Comparison of ENCODE assay signal across 1 cellular context in the genomic region with DNA sequence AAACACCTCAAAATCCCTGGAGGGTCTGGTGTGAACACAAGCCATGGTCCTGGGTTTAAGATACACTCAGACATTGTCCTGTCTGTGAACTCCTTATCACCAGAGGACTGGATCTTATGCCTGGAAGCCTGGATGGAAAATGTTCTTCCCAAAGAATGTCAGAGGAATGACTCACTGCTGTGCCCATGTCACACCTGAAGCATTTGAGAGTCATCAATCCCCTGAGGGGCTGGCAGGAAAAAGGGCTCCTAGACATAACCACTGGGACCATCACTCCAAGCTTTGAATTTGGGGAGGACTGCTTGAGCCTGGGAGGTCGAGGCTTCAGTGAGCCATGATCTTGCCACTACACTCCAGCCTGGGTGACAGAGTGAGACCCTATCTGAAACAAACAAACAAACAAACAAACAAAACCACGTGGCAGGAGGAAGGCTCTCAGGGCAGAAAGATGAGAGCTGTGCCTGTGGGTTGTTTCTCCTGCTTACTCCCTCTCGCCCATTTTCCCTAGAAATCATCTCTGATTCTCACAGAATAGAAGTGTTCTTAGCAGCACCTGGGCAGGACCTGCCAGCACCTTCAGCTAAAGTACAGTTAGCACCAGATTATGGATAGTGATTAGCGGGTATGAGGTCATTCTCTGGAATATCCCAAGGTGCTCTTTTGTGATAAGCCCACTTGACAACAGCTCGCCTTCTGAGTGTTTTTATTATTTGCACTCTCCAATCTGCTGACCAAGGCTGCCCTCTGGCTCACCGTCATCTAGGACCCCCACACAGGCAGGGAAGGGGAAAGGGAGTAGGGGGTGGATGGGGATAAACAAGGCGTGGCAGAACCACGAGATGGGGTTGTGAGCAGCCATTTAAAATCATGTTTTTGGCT.
TF ChIP-seq lines count a peak whose summit lies in the region.

No MANE protein-coding gene starts in this region.

TF ChIP-seq in K562, 482 proteins besides CTCF, POLR2A, EP300 and RAD21 (continued from another document and continues in another):
- TF ChIP-seq ZNF395 (CRISPR knock-in tag; IDR thresholded peaks at IDR 0.05), result peak; percentile 80
- TF ChIP-seq PHF20 (IDR thresholded peaks at IDR 0.05; ENCODE audit: partially characterized antibody), result no peak
- TF ChIP-seq HMBOX1 (IDR thresholded peaks at IDR 0.05), result no peak
- no peak for TF ChIP-seq STAT6 (CRISPR knock-in tag; IDR thresholded peaks at IDR 0.05)
- TF ChIP-seq CREB3 (tag; conservative IDR thresholded peaks at IDR 0.05; ENCODE audit: low read depth), result no peak
- TF ChIP-seq MAFK (IDR thresholded peaks at IDR 0.05; ENCODE audit: low read length), result no peak
- TF ChIP-seq NCOA6 (IDR thresholded peaks at IDR 0.05), result no peak
- TF ChIP-seq MYNN (IDR thresholded peaks at IDR 0.05), result no peak
- TF ChIP-seq MYNN (CRISPR knock-in tag; IDR thresholded peaks at IDR 0.05), result no peak
- TF ChIP-seq RBM25 (IDR thresholded peaks at IDR 0.05; ENCODE audit: low read depth, low read length, severe bottlenecking), result no peak
- no peak for TF ChIP-seq PYGO2 (tag; IDR thresholded peaks at IDR 0.05)
- TF ChIP-seq, protein P1, sequence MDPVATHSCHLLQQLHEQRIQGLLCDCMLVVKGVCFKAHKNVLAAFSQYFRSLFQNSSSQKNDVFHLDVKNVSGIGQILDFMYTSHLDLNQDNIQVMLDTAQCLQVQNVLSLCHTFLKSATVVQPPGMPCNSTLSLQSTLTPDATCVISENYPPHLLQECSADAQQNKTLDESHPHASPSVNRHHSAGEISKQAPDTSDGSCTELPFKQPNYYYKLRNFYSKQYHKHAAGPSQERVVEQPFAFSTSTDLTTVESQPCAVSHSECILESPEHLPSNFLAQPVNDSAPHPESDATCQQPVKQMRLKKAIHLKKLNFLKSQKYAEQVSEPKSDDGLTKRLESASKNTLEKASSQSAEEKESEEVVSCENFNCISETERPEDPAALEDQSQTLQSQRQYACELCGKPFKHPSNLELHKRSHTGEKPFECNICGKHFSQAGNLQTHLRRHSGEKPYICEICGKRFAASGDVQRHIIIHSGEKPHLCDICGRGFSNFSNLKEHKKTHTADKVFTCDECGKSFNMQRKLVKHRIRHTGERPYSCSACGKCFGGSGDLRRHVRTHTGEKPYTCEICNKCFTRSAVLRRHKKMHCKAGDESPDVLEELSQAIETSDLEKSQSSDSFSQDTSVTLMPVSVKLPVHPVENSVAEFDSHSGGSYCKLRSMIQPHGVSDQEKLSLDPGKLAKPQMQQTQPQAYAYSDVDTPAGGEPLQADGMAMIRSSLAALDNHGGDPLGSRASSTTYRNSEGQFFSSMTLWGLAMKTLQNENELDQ (CRISPR knock-in tag; IDR thresholded peaks at IDR 0.05; ENCODE audit: borderline replicate concordance), result no peak
- TF ChIP-seq, protein P2, sequence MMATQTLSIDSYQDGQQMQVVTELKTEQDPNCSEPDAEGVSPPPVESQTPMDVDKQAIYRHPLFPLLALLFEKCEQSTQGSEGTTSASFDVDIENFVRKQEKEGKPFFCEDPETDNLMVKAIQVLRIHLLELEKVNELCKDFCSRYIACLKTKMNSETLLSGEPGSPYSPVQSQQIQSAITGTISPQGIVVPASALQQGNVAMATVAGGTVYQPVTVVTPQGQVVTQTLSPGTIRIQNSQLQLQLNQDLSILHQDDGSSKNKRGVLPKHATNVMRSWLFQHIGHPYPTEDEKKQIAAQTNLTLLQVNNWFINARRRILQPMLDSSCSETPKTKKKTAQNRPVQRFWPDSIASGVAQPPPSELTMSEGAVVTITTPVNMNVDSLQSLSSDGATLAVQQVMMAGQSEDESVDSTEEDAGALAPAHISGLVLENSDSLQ (IDR thresholded peaks at IDR 0.05), result no peak; the same call in 1 of the 2 replicates
- no peak for TF ChIP-seq YY1 (IDR thresholded peaks at IDR 0.05; ENCODE audit: borderline replicate concordance in 1 of 3, control insufficient read depth in 1 of 3, extremely low read depth in 1 of 3, insufficient read depth in 3 of 3, insufficient read length in 1 of 3, insufficient replicate concordance in 2 of 3, low read depth in 1 of 3, low read length in 2 of 3)
- no peak for TF ChIP-seq NR3C1 (CRISPR knock-in tag; IDR thresholded peaks at IDR 0.05)
- TF ChIP-seq, protein P3, sequence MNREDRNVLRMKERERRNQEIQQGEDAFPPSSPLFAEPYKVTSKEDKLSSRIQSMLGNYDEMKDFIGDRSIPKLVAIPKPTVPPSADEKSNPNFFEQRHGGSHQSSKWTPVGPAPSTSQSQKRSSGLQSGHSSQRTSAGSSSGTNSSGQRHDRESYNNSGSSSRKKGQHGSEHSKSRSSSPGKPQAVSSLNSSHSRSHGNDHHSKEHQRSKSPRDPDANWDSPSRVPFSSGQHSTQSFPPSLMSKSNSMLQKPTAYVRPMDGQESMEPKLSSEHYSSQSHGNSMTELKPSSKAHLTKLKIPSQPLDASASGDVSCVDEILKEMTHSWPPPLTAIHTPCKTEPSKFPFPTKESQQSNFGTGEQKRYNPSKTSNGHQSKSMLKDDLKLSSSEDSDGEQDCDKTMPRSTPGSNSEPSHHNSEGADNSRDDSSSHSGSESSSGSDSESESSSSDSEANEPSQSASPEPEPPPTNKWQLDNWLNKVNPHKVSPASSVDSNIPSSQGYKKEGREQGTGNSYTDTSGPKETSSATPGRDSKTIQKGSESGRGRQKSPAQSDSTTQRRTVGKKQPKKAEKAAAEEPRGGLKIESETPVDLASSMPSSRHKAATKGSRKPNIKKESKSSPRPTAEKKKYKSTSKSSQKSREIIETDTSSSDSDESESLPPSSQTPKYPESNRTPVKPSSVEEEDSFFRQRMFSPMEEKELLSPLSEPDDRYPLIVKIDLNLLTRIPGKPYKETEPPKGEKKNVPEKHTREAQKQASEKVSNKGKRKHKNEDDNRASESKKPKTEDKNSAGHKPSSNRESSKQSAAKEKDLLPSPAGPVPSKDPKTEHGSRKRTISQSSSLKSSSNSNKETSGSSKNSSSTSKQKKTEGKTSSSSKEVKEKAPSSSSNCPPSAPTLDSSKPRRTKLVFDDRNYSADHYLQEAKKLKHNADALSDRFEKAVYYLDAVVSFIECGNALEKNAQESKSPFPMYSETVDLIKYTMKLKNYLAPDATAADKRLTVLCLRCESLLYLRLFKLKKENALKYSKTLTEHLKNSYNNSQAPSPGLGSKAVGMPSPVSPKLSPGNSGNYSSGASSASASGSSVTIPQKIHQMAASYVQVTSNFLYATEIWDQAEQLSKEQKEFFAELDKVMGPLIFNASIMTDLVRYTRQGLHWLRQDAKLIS (CRISPR knock-in tag; IDR thresholded peaks at IDR 0.05), result no peak
- peak; percentile 65 for TF ChIP-seq SP1 (CRISPR knock-in tag; IDR thresholded peaks at IDR 0.05)
- peak; percentile 23 for TF ChIP-seq BRD9 (IDR thresholded peaks at IDR 0.05; ENCODE audit: low read depth, partially characterized antibody)
- no peak for TF ChIP-seq WHSC1 (IDR thresholded peaks at IDR 0.05; ENCODE audit: low read length)
- TF ChIP-seq SMAD1 (IDR thresholded peaks at IDR 0.05; ENCODE audit: low read depth, low read length, partially characterized antibody), result no peak
- TF ChIP-seq DPF2 (IDR thresholded peaks at IDR 0.05), result peak; percentile 93
- TF ChIP-seq SIN3B (IDR thresholded peaks at IDR 0.05; ENCODE audit: low read depth), result no peak
- TF ChIP-seq STAT5B (CRISPR knock-in tag; IDR thresholded peaks at IDR 0.05), result no peak
- TF ChIP-seq MIER1 (IDR thresholded peaks at IDR 0.05; ENCODE audit: low read depth), result no peak
- TF ChIP-seq ZNF212 (CRISPR knock-in tag; IDR thresholded peaks at IDR 0.05), result no peak
- no peak for TF ChIP-seq ZNF431 (CRISPR knock-in tag; IDR thresholded peaks at IDR 0.05)
- TF ChIP-seq PTRF (tag; IDR thresholded peaks at IDR 0.05), result no peak
- TF ChIP-seq, protein P4, sequence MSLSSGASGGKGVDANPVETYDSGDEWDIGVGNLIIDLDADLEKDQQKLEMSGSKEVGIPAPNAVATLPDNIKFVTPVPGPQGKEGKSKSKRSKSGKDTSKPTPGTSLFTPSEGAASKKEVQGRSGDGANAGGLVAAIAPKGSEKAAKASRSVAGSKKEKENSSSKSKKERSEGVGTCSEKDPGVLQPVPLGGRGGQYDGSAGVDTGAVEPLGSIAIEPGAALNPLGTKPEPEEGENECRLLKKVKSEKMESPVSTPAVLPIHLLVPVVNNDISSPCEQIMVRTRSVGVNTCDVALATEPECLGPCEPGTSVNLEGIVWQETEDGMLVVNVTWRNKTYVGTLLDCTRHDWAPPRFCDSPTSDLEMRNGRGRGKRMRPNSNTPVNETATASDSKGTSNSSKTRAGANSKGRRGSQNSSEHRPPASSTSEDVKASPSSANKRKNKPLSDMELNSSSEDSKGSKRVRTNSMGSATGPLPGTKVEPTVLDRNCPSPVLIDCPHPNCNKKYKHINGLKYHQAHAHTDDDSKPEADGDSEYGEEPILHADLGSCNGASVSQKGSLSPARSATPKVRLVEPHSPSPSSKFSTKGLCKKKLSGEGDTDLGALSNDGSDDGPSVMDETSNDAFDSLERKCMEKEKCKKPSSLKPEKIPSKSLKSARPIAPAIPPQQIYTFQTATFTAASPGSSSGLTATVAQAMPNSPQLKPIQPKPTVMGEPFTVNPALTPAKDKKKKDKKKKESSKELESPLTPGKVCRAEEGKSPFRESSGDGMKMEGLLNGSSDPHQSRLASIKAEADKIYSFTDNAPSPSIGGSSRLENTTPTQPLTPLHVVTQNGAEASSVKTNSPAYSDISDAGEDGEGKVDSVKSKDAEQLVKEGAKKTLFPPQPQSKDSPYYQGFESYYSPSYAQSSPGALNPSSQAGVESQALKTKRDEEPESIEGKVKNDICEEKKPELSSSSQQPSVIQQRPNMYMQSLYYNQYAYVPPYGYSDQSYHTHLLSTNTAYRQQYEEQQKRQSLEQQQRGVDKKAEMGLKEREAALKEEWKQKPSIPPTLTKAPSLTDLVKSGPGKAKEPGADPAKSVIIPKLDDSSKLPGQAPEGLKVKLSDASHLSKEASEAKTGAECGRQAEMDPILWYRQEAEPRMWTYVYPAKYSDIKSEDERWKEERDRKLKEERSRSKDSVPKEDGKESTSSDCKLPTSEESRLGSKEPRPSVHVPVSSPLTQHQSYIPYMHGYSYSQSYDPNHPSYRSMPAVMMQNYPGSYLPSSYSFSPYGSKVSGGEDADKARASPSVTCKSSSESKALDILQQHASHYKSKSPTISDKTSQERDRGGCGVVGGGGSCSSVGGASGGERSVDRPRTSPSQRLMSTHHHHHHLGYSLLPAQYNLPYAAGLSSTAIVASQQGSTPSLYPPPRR (CRISPR knock-in tag; IDR thresholded peaks at IDR 0.05; ENCODE audit: borderline replicate concordance), result no peak
- TF ChIP-seq POLR3G (IDR thresholded peaks at IDR 0.05; ENCODE audit: extremely low read depth, insufficient read length, insufficient replicate concordance), result no peak
- TF ChIP-seq FIP1L1 (IDR thresholded peaks at IDR 0.05; ENCODE audit: low read depth, low read length, poor library complexity, severe bottlenecking), result no peak
